In the genomic region with DNA sequence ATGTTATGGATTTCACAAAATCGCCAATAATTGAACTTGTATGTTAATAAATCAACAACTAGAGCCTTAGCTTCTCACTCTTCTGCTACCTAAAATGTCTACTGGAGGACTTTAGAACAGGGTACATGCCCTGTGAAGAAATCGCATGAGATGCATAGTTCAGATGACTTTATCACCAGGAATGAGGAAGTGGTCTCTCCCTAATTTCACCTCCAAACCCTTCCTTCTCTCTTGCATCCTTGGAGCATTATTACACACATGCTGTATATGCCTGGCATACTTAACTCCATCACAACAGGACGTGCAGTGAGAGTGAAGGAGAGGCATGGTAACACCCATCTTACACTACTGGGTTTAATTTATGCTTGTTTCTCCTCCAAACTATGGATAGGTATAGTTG, we compare ENCODE assay signal across 1 cellular context.
TF ChIP-seq lines count a peak whose summit lies in the region.

No MANE protein-coding gene starts in this region.

TF ChIP-seq in HepG2, 621 proteins besides CTCF, POLR2A, EP300 and RAD21 (continued from another document and continues in another):
- TF ChIP-seq ZNF670 (CRISPR knock-in tag; IDR thresholded peaks at IDR 0.05; ENCODE audit: borderline replicate concordance) (no peak), TMF1 (CRISPR knock-in tag; IDR thresholded peaks at IDR 0.05; ENCODE audit: low read depth) (no peak), ZNF720 (CRISPR knock-in tag; IDR thresholded peaks at IDR 0.05) (no peak), SSRP1 (CRISPR knock-in tag; IDR thresholded peaks at IDR 0.05) (no peak), ELF3 (CRISPR knock-in tag; IDR thresholded peaks at IDR 0.05) (peak; percentile 92), ZNF343 (CRISPR knock-in tag; IDR thresholded peaks at IDR 0.05) (no peak), MAFF (IDR thresholded peaks at IDR 0.05; ENCODE audit: low read depth, low read length) (no peak), ZC3H13 (CRISPR knock-in tag; IDR thresholded peaks at IDR 0.05) (no peak), CEBPB (IDR thresholded peaks at IDR 0.05; ENCODE audit: borderline replicate concordance, low read depth, low read length) (peak; percentile 13; the same call in 1 of the 2 replicates), JUND (CRISPR knock-in tag; IDR thresholded peaks at IDR 0.05) (0 out of 2 replicates have a peak, but pooled peaks have one; percentile 25), NR3C1 (CRISPR knock-in tag; IDR thresholded peaks at IDR 0.05) (no peak), ARHGAP35 (CRISPR knock-in tag; IDR thresholded peaks at IDR 0.05; ENCODE audit: borderline replicate concordance) (no peak), ZSCAN29 (CRISPR knock-in tag; conservative IDR thresholded peaks at IDR 0.05) (no peak), GABPA (IDR thresholded peaks at IDR 0.05; ENCODE audit: low read depth, low read length) (no peak), GABPA (CRISPR knock-in tag; IDR thresholded peaks at IDR 0.05; ENCODE audit: low read depth) (no peak), TEAD3 (CRISPR knock-in tag; optimal IDR thresholded peaks at IDR 0.05; ENCODE audit: borderline replicate concordance) (peak; percentile 91), FOXK2 (IDR thresholded peaks at IDR 0.05) (no peak), RXRA (CRISPR knock-in tag; IDR thresholded peaks at IDR 0.05) (no peak), FOSL2 (CRISPR knock-in tag; IDR thresholded peaks at IDR 0.05) (peak; percentile 75), RAD51 (IDR thresholded peaks at IDR 0.05; ENCODE audit: borderline replicate concordance) (no peak), ZNF746 (CRISPR knock-in tag; IDR thresholded peaks at IDR 0.05) (no peak), NFKBIZ (CRISPR knock-in tag; IDR thresholded peaks at IDR 0.05) (no peak), HNF4A (CRISPR knock-in tag; IDR thresholded peaks at IDR 0.05) (peak; percentile 45; the same call in 1 of the 2 replicates), ELF1 (CRISPR knock-in tag; IDR thresholded peaks at IDR 0.05) (peak; percentile 65; the same call in 1 of the 2 replicates)
- TF ChIP-seq, protein P1, sequence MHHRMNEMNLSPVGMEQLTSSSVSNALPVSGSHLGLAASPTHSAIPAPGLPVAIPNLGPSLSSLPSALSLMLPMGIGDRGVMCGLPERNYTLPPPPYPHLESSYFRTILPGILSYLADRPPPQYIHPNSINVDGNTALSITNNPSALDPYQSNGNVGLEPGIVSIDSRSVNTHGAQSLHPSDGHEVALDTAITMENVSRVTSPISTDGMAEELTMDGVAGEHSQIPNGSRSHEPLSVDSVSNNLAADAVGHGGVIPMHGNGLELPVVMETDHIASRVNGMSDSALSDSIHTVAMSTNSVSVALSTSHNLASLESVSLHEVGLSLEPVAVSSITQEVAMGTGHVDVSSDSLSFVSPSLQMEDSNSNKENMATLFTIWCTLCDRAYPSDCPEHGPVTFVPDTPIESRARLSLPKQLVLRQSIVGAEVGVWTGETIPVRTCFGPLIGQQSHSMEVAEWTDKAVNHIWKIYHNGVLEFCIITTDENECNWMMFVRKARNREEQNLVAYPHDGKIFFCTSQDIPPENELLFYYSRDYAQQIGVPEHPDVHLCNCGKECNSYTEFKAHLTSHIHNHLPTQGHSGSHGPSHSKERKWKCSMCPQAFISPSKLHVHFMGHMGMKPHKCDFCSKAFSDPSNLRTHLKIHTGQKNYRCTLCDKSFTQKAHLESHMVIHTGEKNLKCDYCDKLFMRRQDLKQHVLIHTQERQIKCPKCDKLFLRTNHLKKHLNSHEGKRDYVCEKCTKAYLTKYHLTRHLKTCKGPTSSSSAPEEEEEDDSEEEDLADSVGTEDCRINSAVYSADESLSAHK (CRISPR knock-in tag; IDR thresholded peaks at IDR 0.05; ENCODE audit: borderline replicate concordance) = no peak
- TF ChIP-seq, protein P2, sequence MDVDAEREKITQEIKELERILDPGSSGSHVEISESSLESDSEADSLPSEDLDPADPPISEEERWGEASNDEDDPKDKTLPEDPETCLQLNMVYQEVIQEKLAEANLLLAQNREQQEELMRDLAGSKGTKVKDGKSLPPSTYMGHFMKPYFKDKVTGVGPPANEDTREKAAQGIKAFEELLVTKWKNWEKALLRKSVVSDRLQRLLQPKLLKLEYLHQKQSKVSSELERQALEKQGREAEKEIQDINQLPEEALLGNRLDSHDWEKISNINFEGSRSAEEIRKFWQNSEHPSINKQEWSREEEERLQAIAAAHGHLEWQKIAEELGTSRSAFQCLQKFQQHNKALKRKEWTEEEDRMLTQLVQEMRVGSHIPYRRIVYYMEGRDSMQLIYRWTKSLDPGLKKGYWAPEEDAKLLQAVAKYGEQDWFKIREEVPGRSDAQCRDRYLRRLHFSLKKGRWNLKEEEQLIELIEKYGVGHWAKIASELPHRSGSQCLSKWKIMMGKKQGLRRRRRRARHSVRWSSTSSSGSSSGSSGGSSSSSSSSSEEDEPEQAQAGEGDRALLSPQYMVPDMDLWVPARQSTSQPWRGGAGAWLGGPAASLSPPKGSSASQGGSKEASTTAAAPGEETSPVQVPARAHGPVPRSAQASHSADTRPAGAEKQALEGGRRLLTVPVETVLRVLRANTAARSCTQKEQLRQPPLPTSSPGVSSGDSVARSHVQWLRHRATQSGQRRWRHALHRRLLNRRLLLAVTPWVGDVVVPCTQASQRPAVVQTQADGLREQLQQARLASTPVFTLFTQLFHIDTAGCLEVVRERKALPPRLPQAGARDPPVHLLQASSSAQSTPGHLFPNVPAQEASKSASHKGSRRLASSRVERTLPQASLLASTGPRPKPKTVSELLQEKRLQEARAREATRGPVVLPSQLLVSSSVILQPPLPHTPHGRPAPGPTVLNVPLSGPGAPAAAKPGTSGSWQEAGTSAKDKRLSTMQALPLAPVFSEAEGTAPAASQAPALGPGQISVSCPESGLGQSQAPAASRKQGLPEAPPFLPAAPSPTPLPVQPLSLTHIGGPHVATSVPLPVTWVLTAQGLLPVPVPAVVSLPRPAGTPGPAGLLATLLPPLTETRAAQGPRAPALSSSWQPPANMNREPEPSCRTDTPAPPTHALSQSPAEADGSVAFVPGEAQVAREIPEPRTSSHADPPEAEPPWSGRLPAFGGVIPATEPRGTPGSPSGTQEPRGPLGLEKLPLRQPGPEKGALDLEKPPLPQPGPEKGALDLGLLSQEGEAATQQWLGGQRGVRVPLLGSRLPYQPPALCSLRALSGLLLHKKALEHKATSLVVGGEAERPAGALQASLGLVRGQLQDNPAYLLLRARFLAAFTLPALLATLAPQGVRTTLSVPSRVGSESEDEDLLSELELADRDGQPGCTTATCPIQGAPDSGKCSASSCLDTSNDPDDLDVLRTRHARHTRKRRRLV (CRISPR knock-in tag; IDR thresholded peaks at IDR 0.05) = no peak
- TF ChIP-seq, protein P3, sequence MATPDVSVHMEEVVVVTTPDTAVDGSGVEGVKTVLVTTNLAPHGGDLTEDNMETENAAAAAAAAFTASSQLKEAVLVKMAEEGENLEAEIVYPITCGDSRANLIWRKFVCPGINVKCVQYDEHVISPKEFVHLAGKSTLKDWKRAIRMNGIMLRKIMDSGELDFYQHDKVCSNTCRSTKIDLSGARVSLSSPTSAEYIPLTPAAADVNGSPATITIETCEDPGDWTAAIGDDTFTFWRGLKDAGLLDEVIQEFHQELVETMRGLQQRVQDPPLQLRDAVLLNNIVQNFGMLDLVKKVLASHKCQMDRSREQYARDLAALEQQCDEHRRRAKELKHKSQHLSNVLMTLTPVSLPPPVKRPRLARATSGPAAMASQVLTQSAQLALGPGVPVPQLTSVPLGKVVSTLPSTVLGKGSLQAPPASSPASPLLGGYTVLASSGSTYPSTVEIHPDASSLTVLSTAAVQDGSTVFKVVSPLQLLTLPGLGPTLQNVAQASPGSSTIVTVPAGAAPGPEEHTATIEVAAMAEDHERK (CRISPR knock-in tag; IDR thresholded peaks at IDR 0.05; ENCODE audit: low read depth) = no peak
- TF ChIP-seq, protein P4, sequence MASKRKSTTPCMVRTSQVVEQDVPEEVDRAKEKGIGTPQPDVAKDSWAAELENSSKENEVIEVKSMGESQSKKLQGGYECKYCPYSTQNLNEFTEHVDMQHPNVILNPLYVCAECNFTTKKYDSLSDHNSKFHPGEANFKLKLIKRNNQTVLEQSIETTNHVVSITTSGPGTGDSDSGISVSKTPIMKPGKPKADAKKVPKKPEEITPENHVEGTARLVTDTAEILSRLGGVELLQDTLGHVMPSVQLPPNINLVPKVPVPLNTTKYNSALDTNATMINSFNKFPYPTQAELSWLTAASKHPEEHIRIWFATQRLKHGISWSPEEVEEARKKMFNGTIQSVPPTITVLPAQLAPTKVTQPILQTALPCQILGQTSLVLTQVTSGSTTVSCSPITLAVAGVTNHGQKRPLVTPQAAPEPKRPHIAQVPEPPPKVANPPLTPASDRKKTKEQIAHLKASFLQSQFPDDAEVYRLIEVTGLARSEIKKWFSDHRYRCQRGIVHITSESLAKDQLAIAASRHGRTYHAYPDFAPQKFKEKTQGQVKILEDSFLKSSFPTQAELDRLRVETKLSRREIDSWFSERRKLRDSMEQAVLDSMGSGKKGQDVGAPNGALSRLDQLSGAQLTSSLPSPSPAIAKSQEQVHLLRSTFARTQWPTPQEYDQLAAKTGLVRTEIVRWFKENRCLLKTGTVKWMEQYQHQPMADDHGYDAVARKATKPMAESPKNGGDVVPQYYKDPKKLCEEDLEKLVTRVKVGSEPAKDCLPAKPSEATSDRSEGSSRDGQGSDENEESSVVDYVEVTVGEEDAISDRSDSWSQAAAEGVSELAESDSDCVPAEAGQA (IDR thresholded peaks at IDR 0.05; ENCODE audit: low read depth) = no peak
- TF ChIP-seq, protein P4 (CRISPR knock-in tag; IDR thresholded peaks at IDR 0.05; ENCODE audit: borderline replicate concordance) = no peak
- TF ChIP-seq, protein P5, sequence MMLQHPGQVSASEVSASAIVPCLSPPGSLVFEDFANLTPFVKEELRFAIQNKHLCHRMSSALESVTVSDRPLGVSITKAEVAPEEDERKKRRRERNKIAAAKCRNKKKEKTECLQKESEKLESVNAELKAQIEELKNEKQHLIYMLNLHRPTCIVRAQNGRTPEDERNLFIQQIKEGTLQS (CRISPR knock-in tag; IDR thresholded peaks at IDR 0.05) = peak; percentile 29; the same call in 1 of the 2 replicates
- TF ChIP-seq, protein P6, sequence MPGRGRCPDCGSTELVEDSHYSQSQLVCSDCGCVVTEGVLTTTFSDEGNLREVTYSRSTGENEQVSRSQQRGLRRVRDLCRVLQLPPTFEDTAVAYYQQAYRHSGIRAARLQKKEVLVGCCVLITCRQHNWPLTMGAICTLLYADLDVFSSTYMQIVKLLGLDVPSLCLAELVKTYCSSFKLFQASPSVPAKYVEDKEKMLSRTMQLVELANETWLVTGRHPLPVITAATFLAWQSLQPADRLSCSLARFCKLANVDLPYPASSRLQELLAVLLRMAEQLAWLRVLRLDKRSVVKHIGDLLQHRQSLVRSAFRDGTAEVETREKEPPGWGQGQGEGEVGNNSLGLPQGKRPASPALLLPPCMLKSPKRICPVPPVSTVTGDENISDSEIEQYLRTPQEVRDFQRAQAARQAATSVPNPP (CRISPR knock-in tag; IDR thresholded peaks at IDR 0.05) = no peak
- TF ChIP-seq, protein P7, sequence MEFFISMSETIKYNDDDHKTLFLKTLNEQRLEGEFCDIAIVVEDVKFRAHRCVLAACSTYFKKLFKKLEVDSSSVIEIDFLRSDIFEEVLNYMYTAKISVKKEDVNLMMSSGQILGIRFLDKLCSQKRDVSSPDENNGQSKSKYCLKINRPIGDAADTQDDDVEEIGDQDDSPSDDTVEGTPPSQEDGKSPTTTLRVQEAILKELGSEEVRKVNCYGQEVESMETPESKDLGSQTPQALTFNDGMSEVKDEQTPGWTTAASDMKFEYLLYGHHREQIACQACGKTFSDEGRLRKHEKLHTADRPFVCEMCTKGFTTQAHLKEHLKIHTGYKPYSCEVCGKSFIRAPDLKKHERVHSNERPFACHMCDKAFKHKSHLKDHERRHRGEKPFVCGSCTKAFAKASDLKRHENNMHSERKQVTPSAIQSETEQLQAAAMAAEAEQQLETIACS (CRISPR knock-in tag; IDR thresholded peaks at IDR 0.05) = no peak
- TF ChIP-seq, protein P8, sequence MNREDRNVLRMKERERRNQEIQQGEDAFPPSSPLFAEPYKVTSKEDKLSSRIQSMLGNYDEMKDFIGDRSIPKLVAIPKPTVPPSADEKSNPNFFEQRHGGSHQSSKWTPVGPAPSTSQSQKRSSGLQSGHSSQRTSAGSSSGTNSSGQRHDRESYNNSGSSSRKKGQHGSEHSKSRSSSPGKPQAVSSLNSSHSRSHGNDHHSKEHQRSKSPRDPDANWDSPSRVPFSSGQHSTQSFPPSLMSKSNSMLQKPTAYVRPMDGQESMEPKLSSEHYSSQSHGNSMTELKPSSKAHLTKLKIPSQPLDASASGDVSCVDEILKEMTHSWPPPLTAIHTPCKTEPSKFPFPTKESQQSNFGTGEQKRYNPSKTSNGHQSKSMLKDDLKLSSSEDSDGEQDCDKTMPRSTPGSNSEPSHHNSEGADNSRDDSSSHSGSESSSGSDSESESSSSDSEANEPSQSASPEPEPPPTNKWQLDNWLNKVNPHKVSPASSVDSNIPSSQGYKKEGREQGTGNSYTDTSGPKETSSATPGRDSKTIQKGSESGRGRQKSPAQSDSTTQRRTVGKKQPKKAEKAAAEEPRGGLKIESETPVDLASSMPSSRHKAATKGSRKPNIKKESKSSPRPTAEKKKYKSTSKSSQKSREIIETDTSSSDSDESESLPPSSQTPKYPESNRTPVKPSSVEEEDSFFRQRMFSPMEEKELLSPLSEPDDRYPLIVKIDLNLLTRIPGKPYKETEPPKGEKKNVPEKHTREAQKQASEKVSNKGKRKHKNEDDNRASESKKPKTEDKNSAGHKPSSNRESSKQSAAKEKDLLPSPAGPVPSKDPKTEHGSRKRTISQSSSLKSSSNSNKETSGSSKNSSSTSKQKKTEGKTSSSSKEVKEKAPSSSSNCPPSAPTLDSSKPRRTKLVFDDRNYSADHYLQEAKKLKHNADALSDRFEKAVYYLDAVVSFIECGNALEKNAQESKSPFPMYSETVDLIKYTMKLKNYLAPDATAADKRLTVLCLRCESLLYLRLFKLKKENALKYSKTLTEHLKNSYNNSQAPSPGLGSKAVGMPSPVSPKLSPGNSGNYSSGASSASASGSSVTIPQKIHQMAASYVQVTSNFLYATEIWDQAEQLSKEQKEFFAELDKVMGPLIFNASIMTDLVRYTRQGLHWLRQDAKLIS (CRISPR knock-in tag; IDR thresholded peaks at IDR 0.05) = no peak
- TF ChIP-seq, protein P9, sequence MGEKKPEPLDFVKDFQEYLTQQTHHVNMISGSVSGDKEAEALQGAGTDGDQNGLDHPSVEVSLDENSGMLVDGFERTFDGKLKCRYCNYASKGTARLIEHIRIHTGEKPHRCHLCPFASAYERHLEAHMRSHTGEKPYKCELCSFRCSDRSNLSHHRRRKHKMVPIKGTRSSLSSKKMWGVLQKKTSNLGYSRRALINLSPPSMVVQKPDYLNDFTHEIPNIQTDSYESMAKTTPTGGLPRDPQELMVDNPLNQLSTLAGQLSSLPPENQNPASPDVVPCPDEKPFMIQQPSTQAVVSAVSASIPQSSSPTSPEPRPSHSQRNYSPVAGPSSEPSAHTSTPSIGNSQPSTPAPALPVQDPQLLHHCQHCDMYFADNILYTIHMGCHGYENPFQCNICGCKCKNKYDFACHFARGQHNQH (CRISPR knock-in tag; IDR thresholded peaks at IDR 0.05) = no peak
